In genomic region chr12:99201906-99202645, GRCh38 we compare ENCODE assay signal across 25 cellular contexts.
"Had no signal": no experiment of that assay in that cellular context is flagged by ENCODE, and none has a peak within 500 bp of the region (broad histone marks: within the 10 kb centered on the region; RNA-seq: fewer than 3 reads in every experiment).

No MANE protein-coding gene starts in this region.

- DNase-seq: natural killer cell; occipital lobe; ovary; posterior cingulate gyrus; psoas muscle; right cardiac atrium; right lobe of liver; sigmoid colon; small intestine; stimulated activated CD4-positive, alpha-beta T cell treated with anti-CD3 and anti-CD28 coated beads, Interleukin-15, amount 100 ng/mL, for 24 hours; stimulated activated CD4-positive, alpha-beta T cell treated with anti-CD3 and anti-CD28 coated beads, Interleukin-2, amount 100 ng/mL, for 24 hours; stimulated activated CD4-positive, alpha-beta T cell treated with anti-CD3 and anti-CD28 coated beads, Interleukin-2, amount 100 ng/mL, for 48 hours; stimulated activated CD4-positive, alpha-beta T cell treated with anti-CD3 and anti-CD28 coated beads, Interleukin-4, amount 100 ng/mL, for 24 hours; stimulated activated naive CD4-positive, alpha-beta T cell; stimulated activated naive CD8-positive, alpha-beta T cell treated with anti-CD3 and anti-CD28 coated beads, Interleukin-15, amount 100 ng/mL, for 72 hours; stimulated activated naive CD8-positive, alpha-beta T cell treated with anti-CD3 and anti-CD28 coated beads, Interleukin-15, Interleukin-2, amounts not matched to agents 100 U/mL and 50 U/mL, for 24 hours; substantia nigra; testis; tibial artery; transverse colon; upper lobe of left lung had no signal

- H3K4me3 Mint-ChIP-seq: natural killer cell; nephron; neural progenitor cell; stimulated activated effector memory CD8-positive, alpha-beta T cell treated with anti-CD3 and anti-CD28 coated beads, Interleukin-12 subunit alpha, Interleukin-12 subunit beta, amount 100 ng/mL, for 72 hours; stimulated activated naive CD8-positive, alpha-beta T cell treated with anti-CD3 and anti-CD28 coated beads, Interleukin-15, amount 100 ng/mL, for 72 hours had no signal

- H3K4me1 Mint-ChIP-seq: natural killer cell; stimulated activated effector memory CD8-positive, alpha-beta T cell treated with anti-CD3 and anti-CD28 coated beads, Interleukin-12 subunit alpha, Interleukin-12 subunit beta, amount 100 ng/mL, for 72 hours; stimulated activated naive CD8-positive, alpha-beta T cell treated with anti-CD3 and anti-CD28 coated beads, Interleukin-15, amount 100 ng/mL, for 72 hours had no signal

- ATAC-seq: natural killer cell; psoas muscle; right cardiac atrium; right lobe of liver; stimulated activated effector memory CD8-positive, alpha-beta T cell treated with anti-CD3 and anti-CD28 coated beads, Interleukin-12 subunit alpha, Interleukin-12 subunit beta, amount 100 ng/mL, for 72 hours; stimulated activated naive CD8-positive, alpha-beta T cell treated with anti-CD3 and anti-CD28 coated beads, Interleukin-15, amount 100 ng/mL, for 72 hours; stimulated activated naive CD8-positive, alpha-beta T cell treated with anti-CD3 and anti-CD28 coated beads, Interleukin-15, Interleukin-2, amounts not matched to agents 100 U/mL and 50 U/mL, for 24 hours had no signal

- H3K27ac Mint-ChIP-seq: natural killer cell; nephron; neural progenitor cell; progenitor cell of endocrine pancreas; stimulated activated effector memory CD8-positive, alpha-beta T cell treated with anti-CD3 and anti-CD28 coated beads, Interleukin-12 subunit alpha, Interleukin-12 subunit beta, amount 100 ng/mL, for 72 hours; stimulated activated naive CD8-positive, alpha-beta T cell treated with anti-CD3 and anti-CD28 coated beads, Interleukin-15, amount 100 ng/mL, for 72 hours had no signal

- H3K9me3 Mint-ChIP-seq: nephron had no signal

- H3K36me3 Mint-ChIP-seq: natural killer cell; neural progenitor cell; stimulated activated effector memory CD8-positive, alpha-beta T cell treated with anti-CD3 and anti-CD28 coated beads, Interleukin-12 subunit alpha, Interleukin-12 subunit beta, amount 100 ng/mL, for 72 hours had no signal

- H3K27me3 Mint-ChIP-seq: progenitor cell of endocrine pancreas; stimulated activated naive CD8-positive, alpha-beta T cell treated with anti-CD3 and anti-CD28 coated beads, Interleukin-15, amount 100 ng/mL, for 72 hours had no signal
